In genomic region chr6:149482542-149483261, GRCh38 we compare ENCODE assay signal across 9 cellular contexts. TPM values are rescaled to one million over a fixed set of nuclear protein-coding genes. Genes with fewer than 3 reads are reported as not detected.
DNase-seq lines count a peak whose midpoint lies in the region; ATAC-seq and TF ChIP-seq lines count a peak whose summit lies in the region.
"Had no signal": no experiment of that assay in that cellular context is flagged by ENCODE, and none has a peak within 500 bp of the region (broad histone marks: within the 10 kb centered on the region; RNA-seq: fewer than 3 reads in every experiment).

No MANE protein-coding gene starts in this region.

- no peak for TF ChIP-seq RAD21 in liver (IDR thresholded peaks at IDR 0.05)

- POLR2A ChIA-PET in activated CD4-positive, alpha-beta T cell treated with anti-CD3 and anti-CD28 coated beads for 36 hours (lab: Charles Lee): interaction anchor here (0.9 kb wide), 1 partner anchor 11 kb away, joined by 6 read pairs; no protein-coding TSS in a partner anchor

- peak overlapping the region; percentile 62 to 75 for H3K27ac ChIP-seq in liver (ENCODE audit: low read depth in 1 of 2, low read length in 2 of 2)
- H3K27ac ChIP-seq: 22Rv1 had no signal

- no peak overlapping the region for H3K9ac ChIP-seq in liver (ENCODE audit: low read depth in 1 of 2, low read length in 2 of 2)

- no peaks in the 10 kb centered on the region for H3K36me3 ChIP-seq in liver (ENCODE audit: control insufficient read depth in 4 of 4, insufficient read depth in 3 of 4, low read depth in 1 of 4, low read length in 3 of 4)

- no peak for TF ChIP-seq CTCF in liver (IDR thresholded peaks at IDR 0.05; ENCODE audit: low read depth, low read length, missing input control)
- no peak for TF ChIP-seq CTCF in type B pancreatic cell (conservative IDR thresholded peaks at IDR 0.05)

- no peaks in the 10 kb centered on the region for H3K9me3 ChIP-seq in liver (ENCODE audit: control insufficient read depth in 4 of 4, low read length in 3 of 4)

- intact Hi-C loops in activated CD4-positive, alpha-beta T cell treated with anti-CD3 and anti-CD28 coated beads for 36 hours (cut with DNase I, micrococcal nuclease): loop anchor here in 1 of 2 experiments (1.0 kb wide), 1 partner anchor 35 kb away; no protein-coding TSS in a partner anchor
- intact Hi-C loops in activated T-helper 2 cell treated with anti-CD3 and anti-CD28 coated beads, Interferon-gamma antibody, Interleukin-2, Interleukin-4, amounts not matched to agents 10 μg/mL and 5 μg/mL and 100 μg/mL, durations not matched to agents 14 hours and 24 hours and 36 hours (cut with micrococcal nuclease): no loop called here

- H3K27ac Mint-ChIP-seq in activated CD4-positive, alpha-beta T cell treated with anti-CD3 and anti-CD28 coated beads for 36 hours: peak overlapping the region; percentile 99
- peak overlapping the region; percentile 99 for H3K27ac Mint-ChIP-seq in activated T-helper 2 cell treated with anti-CD3 and anti-CD28 coated beads, Interferon-gamma antibody, Interleukin-2, Interleukin-4, amounts not matched to agents 10 μg/mL and 5 μg/mL and 100 μg/mL, durations not matched to agents 14 hours and 24 hours and 36 hours
- peak overlapping the region; percentile 65 for H3K27ac Mint-ChIP-seq in type B pancreatic cell

- peaks cover 58% of the 10 kb centered on the region for H3K36me3 Mint-ChIP-seq in activated CD4-positive, alpha-beta T cell treated with anti-CD3 and anti-CD28 coated beads for 36 hours (ENCODE audit: low read depth)
- peaks cover 25% of the 10 kb centered on the region for H3K36me3 Mint-ChIP-seq in activated T-helper 2 cell treated with anti-CD3 and anti-CD28 coated beads, Interferon-gamma antibody, Interleukin-2, Interleukin-4, amounts not matched to agents 10 μg/mL and 5 μg/mL and 100 μg/mL, durations not matched to agents 14 hours and 24 hours and 36 hours (ENCODE audit: low read depth)
- H3K36me3 Mint-ChIP-seq in type B pancreatic cell: no peaks in the 10 kb centered on the region

- no peak for ATAC-seq in activated CD4-positive, alpha-beta T cell treated with anti-CD3 and anti-CD28 coated beads for 36 hours
- ATAC-seq in HG03457 (IDR thresholded peaks at IDR 0.05; ENCODE audit: unreplicated experiment) (no peak), GM21447 (IDR thresholded peaks at IDR 0.05; ENCODE audit: unreplicated experiment) (no peak)

- no peaks in the 10 kb centered on the region for H3K9me3 Mint-ChIP-seq in activated CD4-positive, alpha-beta T cell treated with anti-CD3 and anti-CD28 coated beads for 36 hours (ENCODE audit: low read depth)
- no peaks in the 10 kb centered on the region for H3K9me3 Mint-ChIP-seq in activated T-helper 2 cell treated with anti-CD3 and anti-CD28 coated beads, Interferon-gamma antibody, Interleukin-2, Interleukin-4, amounts not matched to agents 10 μg/mL and 5 μg/mL and 100 μg/mL, durations not matched to agents 14 hours and 24 hours and 36 hours
- H3K9me3 Mint-ChIP-seq in type B pancreatic cell: no peaks in the 10 kb centered on the region

- peaks cover 59% of the 10 kb centered on the region for H3K4me1 Mint-ChIP-seq in activated CD4-positive, alpha-beta T cell treated with anti-CD3 and anti-CD28 coated beads for 36 hours
- peaks cover 45% of the 10 kb centered on the region for H3K4me1 Mint-ChIP-seq in activated T-helper 2 cell treated with anti-CD3 and anti-CD28 coated beads, Interferon-gamma antibody, Interleukin-2, Interleukin-4, amounts not matched to agents 10 μg/mL and 5 μg/mL and 100 μg/mL, durations not matched to agents 14 hours and 24 hours and 36 hours (ENCODE audit: low read depth)
- H3K4me1 Mint-ChIP-seq in type B pancreatic cell (ENCODE audit: unreplicated experiment): peaks cover 30% of the 10 kb centered on the region

- DNase-seq in activated CD4-positive, alpha-beta T cell treated with anti-CD3 and anti-CD28 coated beads for 36 hours: peak; percentile 55
- no peak for DNase-seq in activated CD4-positive, alpha-beta T cell treated with anti-CD3 and anti-CD28 coated beads for 1 hour
- peak; percentile 26 for DNase-seq in activated T-helper 2 cell treated with anti-CD3 and anti-CD28 coated beads, Interferon-gamma antibody, Interleukin-2, Interleukin-4, amounts not matched to agents 10 μg/mL and 5 μg/mL and 100 μg/mL, durations not matched to agents 14 hours and 24 hours and 36 hours (ENCODE audit: low spot score)
- DNase-seq in type B pancreatic cell (ENCODE audit: extremely low spot score, unreplicated experiment): no peak
- no peak for DNase-seq in LoVo (ENCODE audit: low spot score)

- H3K4me1 ChIP-seq in liver (ENCODE audit: control insufficient read depth in 4 of 4, insufficient read depth in 4 of 4, low read length in 3 of 4): peaks cover 0 to 6% (median 0%) of the 10 kb centered on the region in 4 donors

- H3K27me3 ChIP-seq in liver (ENCODE audit: control insufficient read depth in 4 of 4, insufficient read depth in 4 of 4, low read length in 3 of 4): no peaks in the 10 kb centered on the region

- H3K4me3 Mint-ChIP-seq in activated CD4-positive, alpha-beta T cell treated with anti-CD3 and anti-CD28 coated beads for 36 hours: peak overlapping the region; percentile 92
- H3K4me3 Mint-ChIP-seq in activated T-helper 2 cell treated with anti-CD3 and anti-CD28 coated beads, Interferon-gamma antibody, Interleukin-2, Interleukin-4, amounts not matched to agents 10 μg/mL and 5 μg/mL and 100 μg/mL, durations not matched to agents 14 hours and 24 hours and 36 hours (ENCODE audit: low read depth): peak overlapping the region; percentile 79
- H3K4me3 Mint-ChIP-seq in type B pancreatic cell: peak overlapping the region; percentile 44

- CTCF ChIA-PET in activated CD4-positive, alpha-beta T cell treated with anti-CD3 and anti-CD28 coated beads for 36 hours (lab: Charles Lee): interaction anchor here (0.6 to 3.4 kb wide), 8 partner anchors 27 to 1898 kb away, joined by 3 to 40 read pairs (median 3); no protein-coding TSS in a partner anchor

- H3K4me3 ChIP-seq in liver (ENCODE audit: low read depth in 1 of 3, low read length in 3 of 3): peak overlapping the region in 1 of 3 donors; percentile 6

- 68% methylated on average over 13 of the region's 13 CpGs for WGBS in liver

- no peaks in the 10 kb centered on the region for H3K27me3 Mint-ChIP-seq in activated CD4-positive, alpha-beta T cell treated with anti-CD3 and anti-CD28 coated beads for 36 hours
- H3K27me3 Mint-ChIP-seq in activated T-helper 2 cell treated with anti-CD3 and anti-CD28 coated beads, Interferon-gamma antibody, Interleukin-2, Interleukin-4, amounts not matched to agents 10 μg/mL and 5 μg/mL and 100 μg/mL, durations not matched to agents 14 hours and 24 hours and 36 hours (ENCODE audit: low read depth): no peaks in the 10 kb centered on the region
- H3K27me3 Mint-ChIP-seq in type B pancreatic cell: no peaks in the 10 kb centered on the region

TF ChIP-seq in liver, 16 proteins besides CTCF, POLR2A, EP300 and RAD21:
- no peak for TF ChIP-seq EGR1 (IDR thresholded peaks at IDR 0.05; ENCODE audit: low read depth in 2 of 2)
- TF ChIP-seq SP1 (IDR thresholded peaks at IDR 0.05): no peak
- no peak for TF ChIP-seq ATF3 (IDR thresholded peaks at IDR 0.05)
- TF ChIP-seq MAX (IDR thresholded peaks at IDR 0.05): no peak
- TF ChIP-seq YY1 (IDR thresholded peaks at IDR 0.05): no peak
- TF ChIP-seq RXRA (IDR thresholded peaks at IDR 0.05): no peak
- TF ChIP-seq FOXA1 (IDR thresholded peaks at IDR 0.05): no peak
- TF ChIP-seq, protein P1, sequence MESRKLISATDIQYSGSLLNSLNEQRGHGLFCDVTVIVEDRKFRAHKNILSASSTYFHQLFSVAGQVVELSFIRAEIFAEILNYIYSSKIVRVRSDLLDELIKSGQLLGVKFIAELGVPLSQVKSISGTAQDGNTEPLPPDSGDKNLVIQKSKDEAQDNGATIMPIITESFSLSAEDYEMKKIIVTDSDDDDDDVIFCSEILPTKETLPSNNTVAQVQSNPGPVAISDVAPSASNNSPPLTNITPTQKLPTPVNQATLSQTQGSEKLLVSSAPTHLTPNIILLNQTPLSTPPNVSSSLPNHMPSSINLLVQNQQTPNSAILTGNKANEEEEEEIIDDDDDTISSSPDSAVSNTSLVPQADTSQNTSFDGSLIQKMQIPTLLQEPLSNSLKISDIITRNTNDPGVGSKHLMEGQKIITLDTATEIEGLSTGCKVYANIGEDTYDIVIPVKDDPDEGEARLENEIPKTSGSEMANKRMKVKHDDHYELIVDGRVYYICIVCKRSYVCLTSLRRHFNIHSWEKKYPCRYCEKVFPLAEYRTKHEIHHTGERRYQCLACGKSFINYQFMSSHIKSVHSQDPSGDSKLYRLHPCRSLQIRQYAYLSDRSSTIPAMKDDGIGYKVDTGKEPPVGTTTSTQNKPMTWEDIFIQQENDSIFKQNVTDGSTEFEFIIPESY (IDR thresholded peaks at IDR 0.05): no peak
- no peak for TF ChIP-seq FOXA2 (IDR thresholded peaks at IDR 0.05)
TF ChIP-seq in liver: peak in this region for 0.

RNA-seq across cellular contexts. Expression of gene ZC3H12D, which starts 2.1 kb away (rescaled TPM):
- total RNA-seq in activated CD4-positive, alpha-beta T cell treated with anti-CD3 and anti-CD28 coated beads for 36 hours: 10 to 100 TPM; 72.2 to 89.9 TPM
- 15.0 and 15.6 TPM in 2 replicates for total RNA-seq in activated T-helper 2 cell treated with anti-CD3 and anti-CD28 coated beads, Interferon-gamma antibody, Interleukin-2, Interleukin-4, amounts not matched to agents 10 μg/mL and 5 μg/mL and 100 μg/mL, durations not matched to agents 14 hours and 24 hours and 36 hours
- total RNA-seq in liver: 1 to 10 TPM; 1.4 TPM
- polyA plus RNA-seq in liver: under 1 TPM; 0.07 to 0.27 TPM
- 0.58 and 0.98 TPM in 2 replicates for total RNA-seq in type B pancreatic cell (ENCODE audit: low replicate concordance)

Comparison
In these comparisons a context has a peak if more than half of its experiments do, and no peak if none do; other contexts are left out.
1. DNase-seq: peak in activated CD4-positive, alpha-beta T cell treated with anti-CD3 and anti-CD28 coated beads for 36 hours (single experiment) and activated T-helper 2 cell treated with anti-CD3 and anti-CD28 coated beads, Interferon-gamma antibody, Interleukin-2, Interleukin-4, amounts not matched to agents 10 μg/mL and 5 μg/mL and 100 μg/mL, durations not matched to agents 14 hours and 24 hours and 36 hours (single experiment); none in activated CD4-positive, alpha-beta T cell treated with anti-CD3 and anti-CD28 coated beads for 1 hour (single experiment), type B pancreatic cell (single experiment) and LoVo (single experiment).
2. Peak in every context shown above with its lines, with median percentiles within 50 percentile points of each other: H3K27ac Mint-ChIP-seq and H3K4me3 Mint-ChIP-seq.